8 cellular contexts compared by ENCODE assay signal in the genomic region with DNA sequence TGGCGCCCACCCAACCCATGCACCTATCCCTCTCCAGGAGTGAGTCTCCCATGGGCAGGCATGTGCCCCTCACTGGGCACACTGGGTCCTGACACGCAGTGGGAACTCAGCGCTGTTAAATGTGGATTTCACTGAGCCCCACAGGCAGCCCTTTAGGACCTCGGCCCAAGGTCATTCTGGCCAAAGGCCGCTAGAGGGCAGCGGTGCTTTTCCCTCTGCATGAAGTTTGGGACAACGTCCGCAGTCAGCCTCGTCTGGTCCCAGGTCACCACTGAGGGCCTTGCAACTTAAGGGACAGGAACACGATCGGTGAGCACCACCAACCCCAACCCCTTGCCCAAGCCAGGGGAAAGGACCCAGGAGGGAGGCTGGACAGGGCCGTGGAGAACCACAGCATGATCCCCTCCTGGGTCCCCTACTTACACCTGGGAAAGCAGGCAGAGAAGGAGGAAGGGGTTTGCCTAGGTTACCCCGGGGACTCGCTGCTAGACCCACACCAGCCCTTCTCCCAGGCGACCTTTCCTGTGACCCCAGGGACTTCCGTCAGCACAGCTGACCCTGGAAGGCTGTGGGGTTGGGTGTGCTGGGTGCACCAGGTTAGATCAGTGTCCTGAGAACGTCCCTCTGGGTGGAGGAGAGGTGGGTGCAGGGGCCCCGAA. TPM values are rescaled to one million over a fixed set of nuclear protein-coding genes. Genes with fewer than 3 reads are reported as not detected.
DNase-seq lines count a peak whose midpoint lies in the region; ATAC-seq and TF ChIP-seq lines count a peak whose summit lies in the region.

No MANE protein-coding gene starts in this region.

- H3K4me3 ChIP-seq in AG04450 (ENCODE audit: low read depth, low read length) = no peak overlapping the region
- no peak overlapping the region for H3K4me3 ChIP-seq in PC-9
- H3K4me3 ChIP-seq in prostate gland = no peak overlapping the region

- no peak for TF ChIP-seq POLR2A in prostate gland (IDR thresholded peaks at IDR 0.05)

- WGBS in prostate gland = 26% methylated on average over 17 of the region's 18 CpGs

- H3F3A ChIP-seq in PC-9 (ENCODE audit: insufficient read depth, low read depth) = peaks cover 8% of the 10 kb centered on the region

- POLR2A ChIA-PET in AG04450 (lab: Yijun Ruan, JAX) (no interaction called here), PC-9 (lab: Charles Lee; ENCODE audit: unreplicated experiment) (no interaction called here)

- peak; percentile 23 for DNase-seq in AG04450 (ENCODE audit: low read depth, low spot score)
- peak in 1 of 2 experiments; percentile 40 for DNase-seq in PC-9
- DNase-seq in activated naive CD8-positive, alpha-beta T cell treated with anti-CD3 and anti-CD28 coated beads, Interleukin-2, amount 50 U/mL, for 24 hours = peak; percentile 56
- peak; percentile 76 for DNase-seq in left ventricle myocardium superior
- DNase-seq in prostate gland (ENCODE audit: low spot score) = peak; percentile 26

- no peaks in the 10 kb centered on the region for H3K4me1 Mint-ChIP-seq in activated naive CD8-positive, alpha-beta T cell treated with anti-CD3 and anti-CD28 coated beads, Interleukin-2, amount 50 U/mL, for 24 hours

- peak; percentile 62 for ATAC-seq in HG03460 (IDR thresholded peaks at IDR 0.05; ENCODE audit: unreplicated experiment)
- ATAC-seq in activated naive CD8-positive, alpha-beta T cell treated with anti-CD3 and anti-CD28 coated beads, Interleukin-2, amount 50 U/mL, for 24 hours = peak; percentile 68
- ATAC-seq in left ventricle myocardium superior = peak; percentile 70
- no peak for ATAC-seq in GM18520 (IDR thresholded peaks at IDR 0.05; ENCODE audit: unreplicated experiment)

- no peaks in the 10 kb centered on the region for H3K79me2 ChIP-seq in PC-9 (ENCODE audit: low read depth)

- intact Hi-C loops in PC-9 (cut with micrococcal nuclease; ENCODE audit: unreplicated experiment) (loop anchor here (1.0 kb wide), 3 partner anchors 507 to 818 kb away; no protein-coding TSS in a partner anchor), left ventricle myocardium superior (cut with micrococcal nuclease) (no loop called here), prostate gland (cut with DNase I) (no loop called here)

- H2AFZ ChIP-seq in PC-9 = no peak overlapping the region

- no peaks in the 10 kb centered on the region for H3K9me3 Mint-ChIP-seq in activated naive CD8-positive, alpha-beta T cell treated with anti-CD3 and anti-CD28 coated beads, Interleukin-2, amount 50 U/mL, for 24 hours

- no peak overlapping the region for H3K27ac ChIP-seq in AG04450 (ENCODE audit: low read depth, low read length)
- H3K27ac ChIP-seq in PC-9 = no peak overlapping the region
- H3K27ac ChIP-seq in prostate gland = no peak overlapping the region

- BruUV-seq in PC-9 (replicated peaks; lab: Mats Ljungman, UMichigan) = no TSS peak

- no peaks in the 10 kb centered on the region for H3K36me3 Mint-ChIP-seq in activated naive CD8-positive, alpha-beta T cell treated with anti-CD3 and anti-CD28 coated beads, Interleukin-2, amount 50 U/mL, for 24 hours (ENCODE audit: low read depth)

- H3K36me3 ChIP-seq in PC-9 (ENCODE audit: low read depth) (no peaks in the 10 kb centered on the region), prostate gland (no peaks in the 10 kb centered on the region)

- H3K27me3 ChIP-seq in AG04450 (ENCODE audit: control insufficient read depth, insufficient read depth, low read length) = peaks cover 10% of the 10 kb centered on the region
- peaks cover 3% of the 10 kb centered on the region; the same call in 1 of the 2 replicates for H3K27me3 ChIP-seq in PC-9 (ENCODE audit: insufficient read depth, low read depth)
- no peaks in the 10 kb centered on the region for H3K27me3 ChIP-seq in prostate gland (replicated peaks; ENCODE audit: insufficient read depth)

- TF ChIP-seq CTCF in AG04450 (IDR thresholded peaks at IDR 0.05; ENCODE audit: low read depth, low read length) (peak; percentile 97), GM12873 (IDR thresholded peaks at IDR 0.05; ENCODE audit: insufficient read depth, low read depth, low read length, missing control alignments) (peak; percentile 96), PC-9 (conservative IDR thresholded peaks at IDR 0.05) (peak; percentile 81), prostate gland (IDR thresholded peaks at IDR 0.05) (peak; percentile 45 to 73 (median 67))

- H3K4me3 Mint-ChIP-seq in activated naive CD8-positive, alpha-beta T cell treated with anti-CD3 and anti-CD28 coated beads, Interleukin-2, amount 50 U/mL, for 24 hours = no peak overlapping the region

- no peaks in the 10 kb centered on the region for H3K9me2 ChIP-seq in PC-9 (ENCODE audit: insufficient read depth)

- no peaks in the 10 kb centered on the region for H4K20me1 ChIP-seq in PC-9 (ENCODE audit: insufficient read depth)

- H3K27me3 Mint-ChIP-seq in activated naive CD8-positive, alpha-beta T cell treated with anti-CD3 and anti-CD28 coated beads, Interleukin-2, amount 50 U/mL, for 24 hours = peaks cover 15% of the 10 kb centered on the region

- H3K4me1 ChIP-seq in PC-9 (replicated peaks; ENCODE audit: insufficient read depth) (peaks cover 8% of the 10 kb centered on the region), prostate gland (replicated peaks) (no peaks in the 10 kb centered on the region)

- CTCF ChIA-PET in AG04450 (lab: Charles Lee) (interaction anchor here (0.6 to 1.7 kb wide), 7 partner anchors 32 to 795 kb away, joined by 3 to 4 read pairs (median 3); a partner anchor contains a TSS), PC-9 (lab: Charles Lee) (interaction anchor here (0.6 kb wide), 1 partner anchor 508 kb away, joined by 3 read pairs; no protein-coding TSS in a partner anchor)

- H3K27ac Mint-ChIP-seq in activated naive CD8-positive, alpha-beta T cell treated with anti-CD3 and anti-CD28 coated beads, Interleukin-2, amount 50 U/mL, for 24 hours = no peak overlapping the region

- H3K4me2 ChIP-seq in PC-9 = no peak overlapping the region

- H3K9me3 ChIP-seq in AG04450 (ENCODE audit: control insufficient read depth, insufficient read depth, low read length) (no peaks in the 10 kb centered on the region), PC-9 (ENCODE audit: insufficient read depth, low read depth) (no peaks in the 10 kb centered on the region), prostate gland (no peaks in the 10 kb centered on the region)

RNA-seq across cellular contexts. Expression of a gene that starts 24.0 kb away (rescaled TPM):
- 26.3 and 30.0 TPM in 2 replicates for polyA plus RNA-seq in AG04450 (2011; rRNA removed)
- polyA minus RNA-seq in AG04450 (2011; rRNA and poly(A)+ RNA removed) = 3.5 and 4.2 TPM in 2 replicates
- total RNA-seq in PC-9 (2021) (not detected in 2 replicates), left ventricle myocardium superior (0.42 TPM), prostate gland (1 to 10 TPM; 1.4 to 2.2 TPM)

RNA-seq across cellular contexts. Expression of a gene that starts 56.0 kb away (rescaled TPM):
- 4.0 and 4.3 TPM in 2 replicates for polyA plus RNA-seq in AG04450 (2011; rRNA removed)
- polyA minus RNA-seq in AG04450 (2011; rRNA and poly(A)+ RNA removed) = 5.0 and 6.8 TPM in 2 replicates
- not detected in 2 replicates for total RNA-seq in PC-9 (2021)
- total RNA-seq in left ventricle myocardium superior = 1.4 TPM
- total RNA-seq in prostate gland = 1 to 10 TPM in 1 of 2 donors, under 1 TPM in 1; 0.09 to 7.3 TPM
